In genomic region chrX:145396612-145397011, GRCh38 we compare ENCODE assay signal across 10 cellular contexts.
"Had no signal": no experiment of that assay in that cellular context is flagged by ENCODE, and none has a peak within 500 bp of the region (broad histone marks: within the 10 kb centered on the region; RNA-seq: fewer than 3 reads in every experiment).

No MANE protein-coding gene starts in this region.

- ATAC-seq: activated CD4-positive, alpha-beta T cell treated with anti-CD3 and anti-CD28 coated beads for 36 hours; activated CD4-positive, CD25-positive, alpha-beta regulatory T cell treated with anti-CD3 and anti-CD28 coated beads, Interleukin-2, amount 50 U/mL, for 24 hours; activated CD8-positive, alpha-beta memory T cell treated with anti-CD3 and anti-CD28 coated beads, Interleukin-2, amount 10 ng/mL, durations not matched to agents 7 days and 5 days; activated CD8-positive, alpha-beta T cell treated with anti-CD3 and anti-CD28 coated beads for 36 hours; activated CD8-positive, alpha-beta T cell treated with anti-CD3 and anti-CD28 coated beads, Interleukin-2, amount 10 ng/mL, durations not matched to agents 7 days and 5 days; T-cell; T-helper 17 cell; WTC11 had no signal

- H3K27ac ChIP-seq: VCaP, WERI-Rb-1 had no signal

- H3K36me3 ChIP-seq: WERI-Rb-1 had no signal
